In genomic region chr10:112137381-112137987, GRCh38 we compare ENCODE assay signal across 8 cellular contexts. TPM values are rescaled to one million over a fixed set of nuclear protein-coding genes. Genes with fewer than 3 reads are reported as not detected.
A peak's percentile ranks its signal among the peaks of the same experiment; 100 is the strongest.
DNase-seq lines count a peak whose midpoint lies in the region; ATAC-seq and TF ChIP-seq lines count a peak whose summit lies in the region.

No MANE protein-coding gene starts in this region.

- TF ChIP-seq CTCF in MM.1S (IDR thresholded peaks at IDR 0.05; ENCODE audit: low read length): peak; percentile 91
- peak; percentile 93 for TF ChIP-seq CTCF in smooth muscle cell (IDR thresholded peaks at IDR 0.05; ENCODE audit: borderline replicate concordance, insufficient read depth, poor library complexity, severe bottlenecking)

- H2AFZ ChIP-seq in MM.1S (ENCODE audit: low read length) (no peak overlapping the region), smooth muscle cell (ENCODE audit: low read depth) (no peak overlapping the region)

- H3K4me1 ChIP-seq in MM.1S (ENCODE audit: low read length): no peaks in the 10 kb centered on the region
- no peaks in the 10 kb centered on the region for H3K4me1 ChIP-seq in smooth muscle cell (ENCODE audit: low read depth)

- H3K4me3 ChIP-seq in MM.1S (ENCODE audit: low read length) (no peak overlapping the region), smooth muscle cell (no peak overlapping the region)

- H3F3A ChIP-seq in MM.1S (ENCODE audit: insufficient read depth, low read length) (no peaks in the 10 kb centered on the region), smooth muscle cell (ENCODE audit: low read depth) (no peaks in the 10 kb centered on the region)

- WGBS in smooth muscle cell (ENCODE audit: low lambda C conversion rate): 42% methylated on average over 9 of the region's 9 CpGs

- H3K9me3 Mint-ChIP-seq in T-helper 2 cell treated with Interferon-gamma antibody and Interleukin-4, amounts not matched to agents 5 μg/mL and 100 μg/mL, for 36 hours: no peaks in the 10 kb centered on the region

- no peak overlapping the region for H3K4me2 ChIP-seq in MM.1S (ENCODE audit: low read depth, low read length)
- H3K4me2 ChIP-seq in smooth muscle cell: no peak overlapping the region

- no peaks in the 10 kb centered on the region for H3K27me3 Mint-ChIP-seq in T-helper 2 cell treated with Interferon-gamma antibody and Interleukin-4, amounts not matched to agents 5 μg/mL and 100 μg/mL, for 36 hours (ENCODE audit: low read depth)

- H3K27me3 ChIP-seq in MM.1S (replicated peaks; ENCODE audit: insufficient read depth, low read length): no peaks in the 10 kb centered on the region
- no peaks in the 10 kb centered on the region for H3K27me3 ChIP-seq in smooth muscle cell (ENCODE audit: low read depth)

- H3K9me2 ChIP-seq in MM.1S (replicated peaks; ENCODE audit: insufficient read depth, low read length): no peaks in the 10 kb centered on the region

- H3K9me3 ChIP-seq in MM.1S (replicated peaks; ENCODE audit: insufficient read depth, low read length) (no peaks in the 10 kb centered on the region), smooth muscle cell (replicated peaks; ENCODE audit: low read depth) (no peaks in the 10 kb centered on the region)

- H3K9ac ChIP-seq in MM.1S (ENCODE audit: low read length) (no peak overlapping the region), smooth muscle cell (ENCODE audit: low read depth) (no peak overlapping the region)

- no peaks in the 10 kb centered on the region for H3K36me3 Mint-ChIP-seq in T-helper 2 cell treated with Interferon-gamma antibody and Interleukin-4, amounts not matched to agents 5 μg/mL and 100 μg/mL, for 36 hours (ENCODE audit: low read depth)

- no peak overlapping the region for H3K27ac Mint-ChIP-seq in T-helper 2 cell treated with Interferon-gamma antibody and Interleukin-4, amounts not matched to agents 5 μg/mL and 100 μg/mL, for 36 hours

- H3K27ac ChIP-seq in MM.1S (ENCODE audit: low read length): no peak overlapping the region
- H3K27ac ChIP-seq in smooth muscle cell (ENCODE audit: low read depth): no peak overlapping the region

- no peaks in the 10 kb centered on the region for H3K36me3 ChIP-seq in MM.1S (replicated peaks; ENCODE audit: insufficient read depth, low read length)
- H3K36me3 ChIP-seq in smooth muscle cell (ENCODE audit: low read depth): no peaks in the 10 kb centered on the region

- no peak overlapping the region for H3K4me3 Mint-ChIP-seq in T-helper 2 cell treated with Interferon-gamma antibody and Interleukin-4, amounts not matched to agents 5 μg/mL and 100 μg/mL, for 36 hours

- no peaks in the 10 kb centered on the region for H4K20me1 ChIP-seq in MM.1S (ENCODE audit: insufficient read depth, low read length)
- H4K20me1 ChIP-seq in smooth muscle cell (ENCODE audit: low read depth): no peaks in the 10 kb centered on the region

- no peaks in the 10 kb centered on the region for H3K79me2 ChIP-seq in MM.1S (ENCODE audit: low read length)
- no peaks in the 10 kb centered on the region for H3K79me2 ChIP-seq in smooth muscle cell (ENCODE audit: low read depth)

- peak; percentile 19 for DNase-seq in DMS53 treated with DMSO at 0.1 percent for 48 hours (lab: John Stamatoyannopoulos, UW; ENCODE audit: unreplicated experiment)
- DNase-seq in MM.1S: peak; percentile 56
- peak; percentile 46 for DNase-seq in T-helper 2 cell treated with Interferon-gamma antibody and Interleukin-4, amounts not matched to agents 5 μg/mL and 100 μg/mL, for 36 hours (ENCODE audit: low spot score)
- peak; percentile 85 for DNase-seq in astrocyte of the hippocampus (ENCODE audit: low read depth, low spot score)
- DNase-seq in iPS DF 19.7 (ENCODE audit: low read depth, low spot score): peak; percentile 5
- DNase-seq in smooth muscle cell (lab: John Stamatoyannopoulos, UW; ENCODE audit: unreplicated experiment): peak; percentile 47

- H3K4me1 Mint-ChIP-seq in T-helper 2 cell treated with Interferon-gamma antibody and Interleukin-4, amounts not matched to agents 5 μg/mL and 100 μg/mL, for 36 hours (ENCODE audit: low read depth): peaks cover 2% of the 10 kb centered on the region

- ATAC-seq in GM21619 (IDR thresholded peaks at IDR 0.05; ENCODE audit: unreplicated experiment) (peak; percentile 46), HG02840 (IDR thresholded peaks at IDR 0.05; ENCODE audit: low FRiP score, unreplicated experiment) (no peak)

RNA-seq across cellular contexts. Expression of gene GPAM, which starts 46.1 kb away (rescaled TPM):
- total RNA-seq in smooth muscle cell: 11.7 and 14.4 TPM in 2 replicates
- 3.9 and 5.1 TPM in 2 replicates for polyA plus RNA-seq in smooth muscle cell

Comparison
In these comparisons a context has a peak if more than half of its experiments do, and no peak if none do; other contexts are left out.
1. DNase-seq: peak in every context shown above with its lines; median percentile 85 in astrocyte of the hippocampus; 56 in MM.1S; 47 in smooth muscle cell; 46 in T-helper 2 cell treated with Interferon-gamma antibody and Interleukin-4, amounts not matched to agents 5 μg/mL and 100 μg/mL, for 36 hours; 19 in DMS53 treated with DMSO at 0.1 percent for 48 hours; 5 in iPS DF 19.7.